In genomic region chr22:22394589-22394988, GRCh38 we compare ENCODE assay signal across 22 cellular contexts.
DNase-seq lines count a peak whose midpoint lies in the region; ATAC-seq, FAIRE-seq and TF ChIP-seq lines count a peak whose summit lies in the region.
"Had no signal": no experiment of that assay in that cellular context is flagged by ENCODE, and none has a peak within 500 bp of the region (broad histone marks: within the 10 kb centered on the region; RNA-seq: fewer than 3 reads in every experiment).

No MANE protein-coding gene starts in this region.

- no peaks in the 10 kb centered on the region for H3K27me3 ChIP-seq in BLaER1 treated with 17β-estradiol and CSF1 and Interleukin-3, amounts not matched to agents 10 nM and 100 nM

- peak overlapping the region in 8 of 11 experiments; percentile 48 to 80 (median 72); a peak in 16 of 22 replicates for H3K4me2 ChIP-seq in BLaER1 treated with 17β-estradiol and CSF1 and Interleukin-3, amounts not matched to agents 10 nM and 100 nM

- H3K27ac Mint-ChIP-seq in IgD-negative memory B cell: peak overlapping the region; percentile 77 to 96 (median 78)
- H3K27ac Mint-ChIP-seq in memory B cell: peak overlapping the region; percentile 84
- H3K27ac Mint-ChIP-seq: activated naive CD4-positive, alpha-beta T cell treated with anti-CD3 and anti-CD28 coated beads, Interleukin-2, amount 10 ng/mL, durations not matched to agents 7 days and 5 days had no signal

- H3K36me3 Mint-ChIP-seq in IgD-negative memory B cell (peaks cover 2% of the 10 kb centered on the region), memory B cell (peaks cover 2% of the 10 kb centered on the region)
- H3K36me3 Mint-ChIP-seq: activated naive CD4-positive, alpha-beta T cell treated with anti-CD3 and anti-CD28 coated beads, Interleukin-2, amount 10 ng/mL, durations not matched to agents 7 days and 5 days had no signal

- no peaks in the 10 kb centered on the region for H4K20me1 ChIP-seq in BLaER1 treated with 17β-estradiol and CSF1 and Interleukin-3, amounts not matched to agents 10 nM and 100 nM

- no peak for TF ChIP-seq POLR2A in H54 (IDR thresholded peaks at IDR 0.05; ENCODE audit: low read depth, low read length)

- H3K4me1 Mint-ChIP-seq in IgD-negative memory B cell (peaks cover 17 to 34% (median 25%) of the 10 kb centered on the region in 3 donors), memory B cell (peaks cover 29% of the 10 kb centered on the region)
- H3K4me1 Mint-ChIP-seq: activated naive CD4-positive, alpha-beta T cell treated with anti-CD3 and anti-CD28 coated beads, Interleukin-2, amount 10 ng/mL, durations not matched to agents 7 days and 5 days had no signal

- DNase-seq in RPMI8226: peak; percentile 69
- DNase-seq in memory B cell (ENCODE audit: low spot score in 2 of 2): peak; percentile 26 to 41
- no peak for DNase-seq in GM19238 (ENCODE audit: insufficient read length, low spot score)
- no peak for DNase-seq in AG08396 (ENCODE audit: low spot score)
- DNase-seq in H54 (ENCODE audit: insufficient read length, low spot score): no peak
- DNase-seq: activated CD4-positive, alpha-beta T cell treated with anti-CD3 and anti-CD28 coated beads for 48 hours; activated naive CD4-positive, alpha-beta T cell treated with anti-CD3 and anti-CD28 coated beads, Interleukin-2, amount 10 ng/mL, durations not matched to agents 7 days and 5 days; activated T-cell treated with anti-CD3 and anti-CD28 coated beads for 4 hours; HCEC 1CT; Kasumi-1; NCI-H187; NCI-H510A; stimulated activated CD4-positive, alpha-beta T cell treated with anti-CD3 and anti-CD28 coated beads, Interleukin-2, amount 100 ng/mL, for 48 hours; substantia nigra had no signal

- peaks cover 19 to 32% (median 23%) of the 10 kb centered on the region in 11 experiments; a peak in 21 of 22 replicates for H3K9me3 ChIP-seq in BLaER1 treated with 17β-estradiol and CSF1 and Interleukin-3, amounts not matched to agents 10 nM and 100 nM (replicated peaks in 1 of 11)

- H3K4me3 Mint-ChIP-seq in IgD-negative memory B cell (peak overlapping the region; percentile 54 to 91 (median 77)), memory B cell (peak overlapping the region; percentile 64)
- H3K4me3 Mint-ChIP-seq: activated naive CD4-positive, alpha-beta T cell treated with anti-CD3 and anti-CD28 coated beads, Interleukin-2, amount 10 ng/mL, durations not matched to agents 7 days and 5 days had no signal

- H3K9me3 Mint-ChIP-seq in IgD-negative memory B cell (peaks cover 0 to 2% (median 0%) of the 10 kb centered on the region in 3 donors), memory B cell (no peaks in the 10 kb centered on the region)
- H3K9me3 Mint-ChIP-seq: activated naive CD4-positive, alpha-beta T cell treated with anti-CD3 and anti-CD28 coated beads, Interleukin-2, amount 10 ng/mL, durations not matched to agents 7 days and 5 days had no signal

- peaks cover 18 to 51% (median 46%) of the 10 kb centered on the region in 10 experiments for H3K4me1 ChIP-seq in BLaER1 treated with 17β-estradiol and CSF1 and Interleukin-3, amounts not matched to agents 10 nM and 100 nM

- H3K9ac ChIP-seq in BLaER1 treated with 17β-estradiol and CSF1 and Interleukin-3, amounts not matched to agents 10 nM and 100 nM: peak overlapping the region in 3 of 11 experiments; percentile 50 to 51 (median 50); a peak in 5 of 22 replicates

- peak; percentile 80 for ATAC-seq in memory B cell (ENCODE audit: low read depth)
- ATAC-seq in HG03378 (IDR thresholded peaks at IDR 0.05; ENCODE audit: unreplicated experiment): no peak
- ATAC-seq: SK-N-SH treated with all-trans-retinoic acid at 6 μM for 48 hours had no signal

- H3K36me3 ChIP-seq in BLaER1 treated with 17β-estradiol and CSF1 and Interleukin-3, amounts not matched to agents 10 nM and 100 nM: no peaks in the 10 kb centered on the region

- FAIRE-seq in H54 (lab: Jason Lieb, UNC): no peak
- FAIRE-seq: colon, endometrium, GM18507, TTC549 had no signal

- H3K27me3 Mint-ChIP-seq in IgD-negative memory B cell (peaks cover 2% of the 10 kb centered on the region), memory B cell (no peaks in the 10 kb centered on the region)

- peak overlapping the region in 1 of 10 experiments; percentile 47; a peak in 1 of 20 replicates for H3K4me3 ChIP-seq in BLaER1 treated with 17β-estradiol and CSF1 and Interleukin-3, amounts not matched to agents 10 nM and 100 nM

- peak overlapping the region in 5 of 11 experiments; percentile 14 to 70 (median 62); a peak in 6 of 22 replicates for H3K27ac ChIP-seq in BLaER1 treated with 17β-estradiol and CSF1 and Interleukin-3, amounts not matched to agents 10 nM and 100 nM

Comparison
In these comparisons a context has a peak if more than half of its experiments do, and no peak if none do; other contexts are left out.
1. DNase-seq: peak in RPMI8226 (single experiment) and memory B cell (2 of 2); none in GM19238 (single experiment), AG08396 (single experiment) and H54 (single experiment).